Comparison of ENCODE assay signal across 29 cellular contexts in genomic region chr11:47375020-47375419, GRCh38. TPM values are rescaled to one million over a fixed set of nuclear protein-coding genes. Genes with fewer than 3 reads are reported as not detected.
DNase-seq lines count a peak whose midpoint lies in the region; ATAC-seq, FAIRE-seq and TF ChIP-seq lines count a peak whose summit lies in the region.
"Had no signal": no experiment of that assay in that cellular context is flagged by ENCODE, and none has a peak within 500 bp of the region (broad histone marks: within the 10 kb centered on the region; RNA-seq: fewer than 3 reads in every experiment).

No MANE protein-coding gene starts in this region.

- BruUV-seq in HepG2 (replicated peaks; lab: Mats Ljungman, UMichigan), result no TSS peak

- H3F3A ChIP-seq in neural progenitor cell (ENCODE audit: low read depth), result no peaks in the 10 kb centered on the region

- H3K36me3 Mint-ChIP-seq in activated B cell treated with CpG ODN at 0.5 μM for 24 hours (ENCODE audit: low read depth) (peaks cover 56% of the 10 kb centered on the region), neural progenitor cell (no peaks in the 10 kb centered on the region)
- H3K36me3 Mint-ChIP-seq: brain had no signal

- in situ Hi-C loops in HepG2 (cut with HindIII; ENCODE audit: extremely low pct_ligation_motif_present, low pct_unique_long_range_greater_than_20kb), result loop anchor here (10.0 kb wide), 1 partner anchor 80 kb away; no protein-coding TSS in a partner anchor

- H3K4me1 ChIP-seq in right lobe of liver (peaks cover 0 to 2% (median 0%) of the 10 kb centered on the region in 4 donors), HepG2 (ENCODE audit: insufficient read depth, low read length) (peaks cover 12% of the 10 kb centered on the region; the same call in 1 of the 2 replicates), neural progenitor cell (no peaks in the 10 kb centered on the region), upper lobe of left lung (peaks cover 5 to 11% (median 7%) of the 10 kb centered on the region in 4 donors)
- H3K4me1 ChIP-seq: tibial nerve had no signal

- TF ChIP-seq EP300 in HepG2 (IDR thresholded peaks at IDR 0.05; ENCODE audit: low read depth in 2 of 2, low read length in 2 of 2) (no peak), HepG2 (CRISPR knock-in tag; IDR thresholded peaks at IDR 0.05; ENCODE audit: borderline replicate concordance) (no peak), upper lobe of left lung (IDR thresholded peaks at IDR 0.05) (no peak)

- TF ChIP-seq CTCF in right lobe of liver (IDR thresholded peaks at IDR 0.05), result no peak
- no peak for TF ChIP-seq CTCF in HepG2 (CRISPR knock-in tag; IDR thresholded peaks at IDR 0.05)
- TF ChIP-seq CTCF in activated B cell treated with CpG ODN at 0.5 μM for 24 hours (IDR thresholded peaks at IDR 0.05), result no peak
- no peak for TF ChIP-seq CTCF in neural progenitor cell (IDR thresholded peaks at IDR 0.05)
- no peak for TF ChIP-seq CTCF in upper lobe of left lung (IDR thresholded peaks at IDR 0.05)
- no peak for TF ChIP-seq CTCF in GM10266 (IDR thresholded peaks at IDR 0.05; ENCODE audit: control insufficient read depth, insufficient read depth, low read depth, missing control alignments)

- H2AFZ ChIP-seq in HepG2 (ENCODE audit: low read length) (no peak overlapping the region), neural progenitor cell (replicated peaks) (no peak overlapping the region)

- H3K27ac Mint-ChIP-seq in activated B cell treated with CpG ODN at 0.5 μM for 24 hours (peak overlapping the region; percentile 70), neural progenitor cell (peak overlapping the region; percentile 18)
- H3K27ac Mint-ChIP-seq: brain, progenitor cell of endocrine pancreas had no signal

- TF ChIP-seq POLR2A in right lobe of liver (IDR thresholded peaks at IDR 0.05), result no peak
- TF ChIP-seq POLR2A in HepG2 (IDR thresholded peaks at IDR 0.05; ENCODE audit: insufficient read depth in 1 of 2, low read depth in 2 of 2, low read length in 2 of 2), result no peak
- no peak for TF ChIP-seq POLR2A in upper lobe of left lung (IDR thresholded peaks at IDR 0.05)

- WGBS in right lobe of liver (ENCODE audit: insufficient coverage, low coverage, low lambda C conversion rate, missing lambda C conversion rate), result 71% methylated on average over 5 of the region's 8 CpGs
- 55% methylated on average over 8 of the region's 8 CpGs for WGBS in HepG2 (ENCODE audit: low lambda C conversion rate)
- WGBS in upper lobe of left lung, 2 donors, result 75 to 84% methylated on average over 8 of the region's 8 CpGs

- FAIRE-seq in HepG2 (lab: Jason Lieb, UNC), result no peak
- FAIRE-seq: A549, K562 had no signal

- DNase-seq in right lobe of liver (peak in 1 of 3 donors; percentile 44), HepG2 (ENCODE audit: low spot score) (no peak), activated B cell treated with CpG ODN at 0.5 μM for 24 hours (no peak), neural progenitor cell (ENCODE audit: low spot score) (no peak), upper lobe of left lung (no peak), NAMALWA (ENCODE audit: low spot score) (no peak), GM10266 (ENCODE audit: extremely low spot score) (no peak)
- DNase-seq: activated naive CD4-positive, alpha-beta T cell; activated T-cell treated with anti-CD3 and anti-CD28 coated beads, Interleukin-2, amount 50 U/mL, for 4 hours; AML-193; GDM1; H9; NCI-H146; NCI-H446; OCI-M1 had no signal

- no peaks in the 10 kb centered on the region for H3K27me3 ChIP-seq in right lobe of liver
- peaks cover 2% of the 10 kb centered on the region in 2 experiments; a peak in 1 of 5 replicates for H3K27me3 ChIP-seq in HepG2 (ENCODE audit: control insufficient read depth in 1 of 2, insufficient read depth in 2 of 2, low read length in 2 of 2)
- no peaks in the 10 kb centered on the region for H3K27me3 ChIP-seq in neural progenitor cell
- no peaks in the 10 kb centered on the region for H3K27me3 ChIP-seq in upper lobe of left lung
- H3K27me3 ChIP-seq: tibial nerve had no signal

- H3K4me3 ChIP-seq in right lobe of liver, result peak overlapping the region in 2 of 3 donors; percentile 6 to 44
- no peak overlapping the region for H3K4me3 ChIP-seq in HepG2 (replicated peaks in 1 of 3; ENCODE audit: insufficient read depth in 1 of 3, low read depth in 2 of 3, low read length in 3 of 3)
- H3K4me3 ChIP-seq in neural progenitor cell, result no peak overlapping the region
- peak overlapping the region in 3 of 4 donors; percentile 40 to 48 (median 45) for H3K4me3 ChIP-seq in upper lobe of left lung
- H3K4me3 ChIP-seq: A549, K562, mucosa of descending colon had no signal

- no peak overlapping the region for H3K9ac ChIP-seq in HepG2 (ENCODE audit: insufficient read depth, low read depth, low read length)
- no peak overlapping the region for H3K9ac ChIP-seq in neural progenitor cell

- no peaks in the 10 kb centered on the region for H3K36me3 ChIP-seq in right lobe of liver
- no peaks in the 10 kb centered on the region for H3K36me3 ChIP-seq in HepG2 (replicated peaks in 1 of 2; ENCODE audit: control insufficient read depth in 1 of 2, insufficient read depth in 2 of 2, low read length in 2 of 2)
- H3K36me3 ChIP-seq in neural progenitor cell, result no peaks in the 10 kb centered on the region
- H3K36me3 ChIP-seq in upper lobe of left lung, result no peaks in the 10 kb centered on the region
- H3K36me3 ChIP-seq: tibial nerve had no signal

- POLR2A ChIA-PET in HepG2 (lab: Yijun Ruan, JAX) (no interaction called here), activated B cell treated with CpG ODN at 0.5 μM for 24 hours (lab: Charles Lee) (interaction anchor here (1.2 to 2.1 kb wide), 2 partner anchors 25 to 51 kb away, joined by 6 to 18 read pairs; partner anchors contain the start of gene PSMC3)

- TF ChIP-seq RAD21 in HepG2 (CRISPR knock-in tag; IDR thresholded peaks at IDR 0.05), result no peak

- peaks cover 47% of the 10 kb centered on the region for H3K4me1 Mint-ChIP-seq in activated B cell treated with CpG ODN at 0.5 μM for 24 hours
- H3K4me1 Mint-ChIP-seq in neural progenitor cell, result peaks cover 7% of the 10 kb centered on the region
- H3K4me1 Mint-ChIP-seq: brain, neural crest cell had no signal

- H3K4me2 ChIP-seq in HepG2 (ENCODE audit: low read depth, low read length) (no peak overlapping the region), neural progenitor cell (no peak overlapping the region)

- no peak overlapping the region for H3K27ac ChIP-seq in right lobe of liver
- no peak overlapping the region for H3K27ac ChIP-seq in HepG2 (ENCODE audit: extremely low read length, insufficient read depth, low read length)
- no peak overlapping the region for H3K27ac ChIP-seq in neural progenitor cell
- H3K27ac ChIP-seq in upper lobe of left lung, result peak overlapping the region in 3 of 4 donors; percentile 34 to 97 (median 93)

- no peaks in the 10 kb centered on the region for H3K9me3 ChIP-seq in right lobe of liver
- H3K9me3 ChIP-seq in HepG2 (ENCODE audit: low read length), result no peaks in the 10 kb centered on the region
- H3K9me3 ChIP-seq in neural progenitor cell (ENCODE audit: low read depth), result no peaks in the 10 kb centered on the region
- no peaks in the 10 kb centered on the region for H3K9me3 ChIP-seq in upper lobe of left lung
- H3K9me3 ChIP-seq: A549, Caco-2, mucosa of descending colon, tibial nerve had no signal

- intact Hi-C loops in right lobe of liver (cut with DNase I), result loop anchor here (5.0 to 10.0 kb wide), 2 partner anchors 50 to 77 kb away; partner anchors contain the start of gene PSMC3 (in 1 of the 2)
- intact Hi-C loops in HepG2 (cut with micrococcal nuclease; ENCODE audit: unreplicated experiment), result no loop called here
- intact Hi-C loops in activated B cell treated with CpG ODN at 0.5 μM for 24 hours (cut with micrococcal nuclease), result loop anchor here (5.0 kb wide), 1 partner anchor 177 kb away; the partner anchor contains the start of gene CELF1

- CTCF ChIA-PET in HepG2 (lab: Yijun Ruan, JAX; ENCODE audit: low intra/inter-chr PET ratio, low total read pairs), result interaction anchor here (3.0 kb wide), 1 partner anchor 32 kb away, joined by 35 read pairs; the partner anchor contains the start of gene SLC39A13
- CTCF ChIA-PET in activated B cell treated with CpG ODN at 0.5 μM for 24 hours (lab: Charles Lee), result interaction anchor here (2.0 to 4.1 kb wide), 4 partner anchors 18 to 36 kb away, joined by 22 to 67 read pairs (median 42); partner anchors contain the start of gene SLC39A13

- H3K9me3 Mint-ChIP-seq in activated B cell treated with CpG ODN at 0.5 μM for 24 hours (no peaks in the 10 kb centered on the region), neural progenitor cell (no peaks in the 10 kb centered on the region)
- H3K9me3 Mint-ChIP-seq: activated T-cell treated with anti-CD3 and anti-CD28 coated beads, Interleukin-2, amount 50 U/mL, for 4 hours; brain; H9; neural crest cell had no signal

- ATAC-seq in right lobe of liver (no peak), HepG2 (no peak), activated B cell treated with CpG ODN at 0.5 μM for 24 hours (ENCODE audit: low read depth) (no peak), upper lobe of left lung (ENCODE audit: low FRiP score in 2 of 2) (no peak), HG03097 (IDR thresholded peaks at IDR 0.05; ENCODE audit: low FRiP score, unreplicated experiment) (no peak)
- ATAC-seq: K562, mucosa of descending colon had no signal

- no peaks in the 10 kb centered on the region for H3K79me2 ChIP-seq in HepG2 (ENCODE audit: insufficient read depth, low read length)
- H3K79me2 ChIP-seq in neural progenitor cell (ENCODE audit: low read depth), result no peaks in the 10 kb centered on the region

- H4K20me1 ChIP-seq in HepG2 (ENCODE audit: insufficient read depth, low read length) (no peaks in the 10 kb centered on the region), neural progenitor cell (ENCODE audit: low read depth) (no peaks in the 10 kb centered on the region)

- H3K4me3 Mint-ChIP-seq in activated B cell treated with CpG ODN at 0.5 μM for 24 hours (peak overlapping the region; percentile 50), neural progenitor cell (no peak overlapping the region)
- H3K4me3 Mint-ChIP-seq: activated T-cell treated with anti-CD3 and anti-CD28 coated beads, Interleukin-2, amount 50 U/mL, for 4 hours; brain; H9; neural crest cell had no signal

- no peaks in the 10 kb centered on the region for H3K27me3 Mint-ChIP-seq in activated B cell treated with CpG ODN at 0.5 μM for 24 hours
- H3K27me3 Mint-ChIP-seq in neural progenitor cell (ENCODE audit: insufficient read depth, low read depth), result peaks cover 2% of the 10 kb centered on the region
- H3K27me3 Mint-ChIP-seq: progenitor cell of endocrine pancreas had no signal

RNA-seq across cellular contexts. Expression of gene SPI1, which starts 3.3 kb away (rescaled TPM):
- total RNA-seq in right lobe of liver (10 to 100 TPM in 3 of 6 experiments, 1 to 10 TPM in 3; 7.5 to 29.1 (median 10.1) TPM), HepG2 (2016; rRNA removed; fragmentation: Illumina TruSeq; extraction: Trizol) (not detected in 2 replicates), activated B cell treated with CpG ODN at 0.5 μM for 24 hours (63.9 and 68.8 TPM in 2 replicates), neural progenitor cell (ENCODE audit: low replicate concordance) (not detected in 2 replicates), upper lobe of left lung (100 to 1,000 TPM in 5 of 6 donors, 10 to 100 TPM in 1; 52.8 to 275 (median 179) TPM)
- not detected in 2 replicates for total RNA-seq in HepG2 (2016; cell fraction: cytosol; rRNA removed; fragmentation: Illumina TruSeq; extraction: Trizol; ENCODE audit: low read depth)
- not detected in 2 replicates for total RNA-seq in HepG2 (2016; cell fraction: insoluble cytoplasmic fraction; rRNA removed; fragmentation: Illumina TruSeq; extraction: Trizol)
- total RNA-seq in HepG2 (2016; cell fraction: membrane; rRNA removed; fragmentation: Illumina TruSeq; extraction: Trizol), result not detected in 2 replicates
- total RNA-seq in HepG2 (2016; cell fraction: nucleus; rRNA removed; fragmentation: Illumina TruSeq; extraction: Trizol), result not detected in 2 replicates
- polyA plus RNA-seq in HepG2 (2011; rRNA removed), result not detected in 2 replicates
- not detected in 2 replicates for polyA plus RNA-seq in HepG2 (2011; cell fraction: cytosol; rRNA removed)
- not detected in 2 replicates for polyA plus RNA-seq in HepG2 (2011; cell fraction: nucleus; rRNA removed)
- polyA plus RNA-seq in HepG2 (2012), result not detected in 2 replicates
- polyA plus RNA-seq in HepG2 (2016; cell fraction: cytosol; fragmentation: Illumina TruSeq; extraction: Trizol; ENCODE audit: low read depth), result not detected in 2 replicates
- polyA plus RNA-seq in HepG2 (2016; cell fraction: insoluble cytoplasmic fraction; fragmentation: Illumina TruSeq; extraction: Trizol; ENCODE audit: low read depth), result not detected in 2 replicates
- not detected in 2 replicates for polyA plus RNA-seq in HepG2 (2016; cell fraction: membrane; fragmentation: Illumina TruSeq; extraction: Trizol; ENCODE audit: low read depth)
- not detected in 2 replicates for polyA plus RNA-seq in HepG2 (2016; cell fraction: nucleus; fragmentation: Illumina TruSeq; extraction: Trizol; ENCODE audit: insufficient read depth, low read depth)
- 0.61 and 0.70 TPM in 2 replicates for polyA minus RNA-seq in HepG2 (2011; rRNA and poly(A)+ RNA removed; ENCODE audit: low replicate concordance)
- polyA minus RNA-seq in HepG2 (2011; cell fraction: cytosol; rRNA and poly(A)+ RNA removed), result not detected in 2 replicates
- polyA minus RNA-seq in HepG2 (2011; cell fraction: nucleus; rRNA and poly(A)+ RNA removed), result not detected in 2 replicates
- total RNA-seq: activated CD8-positive, alpha-beta memory T cell treated with anti-CD3 and anti-CD28 coated beads for 36 hours; Caco-2; chondrocyte; glomerular endothelial cell; H9; MCF 10A; neural crest cell; progenitor cell of endocrine pancreas; T-helper 2 cell treated with Interferon-gamma antibody and Interleukin-4, amounts not matched to agents 100 ng/mL and 5 ng/mL, for 36 hours had no signal

RNA-seq across cellular contexts. Expression of gene MYBPC3, which starts 22.5 kb away (rescaled TPM):
- under 1 TPM in 5 of 6 experiments, not detected in 1; 0.04 to 0.24 (median 0.13) TPM for total RNA-seq in right lobe of liver
- not detected in 2 replicates for total RNA-seq in HepG2 (2016; rRNA removed; fragmentation: Illumina TruSeq; extraction: Trizol)
- not detected in 2 replicates for total RNA-seq in HepG2 (2016; cell fraction: cytosol; rRNA removed; fragmentation: Illumina TruSeq; extraction: Trizol; ENCODE audit: low read depth)
- total RNA-seq in HepG2 (2016; cell fraction: insoluble cytoplasmic fraction; rRNA removed; fragmentation: Illumina TruSeq; extraction: Trizol), result not detected in 2 replicates
- not detected in 2 replicates for total RNA-seq in HepG2 (2016; cell fraction: membrane; rRNA removed; fragmentation: Illumina TruSeq; extraction: Trizol)
- not detected in 2 replicates for total RNA-seq in HepG2 (2016; cell fraction: nucleus; rRNA removed; fragmentation: Illumina TruSeq; extraction: Trizol)
- 0.01 TPM in 1 of 2 replicates, not detected in the other for polyA plus RNA-seq in HepG2 (2011; rRNA removed)
- not detected in 2 replicates for polyA plus RNA-seq in HepG2 (2011; cell fraction: cytosol; rRNA removed)
- not detected in 2 replicates for polyA plus RNA-seq in HepG2 (2011; cell fraction: nucleus; rRNA removed)
- polyA plus RNA-seq in HepG2 (2012), result not detected in 2 replicates
- polyA plus RNA-seq in HepG2 (2016; cell fraction: cytosol; fragmentation: Illumina TruSeq; extraction: Trizol; ENCODE audit: low read depth), result not detected in 2 replicates
- not detected in 2 replicates for polyA plus RNA-seq in HepG2 (2016; cell fraction: insoluble cytoplasmic fraction; fragmentation: Illumina TruSeq; extraction: Trizol; ENCODE audit: low read depth)
- polyA plus RNA-seq in HepG2 (2016; cell fraction: membrane; fragmentation: Illumina TruSeq; extraction: Trizol; ENCODE audit: low read depth), result not detected in 2 replicates
- not detected in 2 replicates for polyA plus RNA-seq in HepG2 (2016; cell fraction: nucleus; fragmentation: Illumina TruSeq; extraction: Trizol; ENCODE audit: insufficient read depth, low read depth)
- polyA minus RNA-seq in HepG2 (2011; rRNA and poly(A)+ RNA removed; ENCODE audit: low replicate concordance), result not detected in 2 replicates
- not detected in 2 replicates for polyA minus RNA-seq in HepG2 (2011; cell fraction: cytosol; rRNA and poly(A)+ RNA removed)
- polyA minus RNA-seq in HepG2 (2011; cell fraction: nucleus; rRNA and poly(A)+ RNA removed), result not detected in 2 replicates
- 0.46 and 0.69 TPM in 2 replicates for total RNA-seq in activated B cell treated with CpG ODN at 0.5 μM for 24 hours
- total RNA-seq in neural progenitor cell (ENCODE audit: low replicate concordance), result 0.06 and 0.12 TPM in 2 replicates
- total RNA-seq in upper lobe of left lung, result 1 to 10 TPM in 3 of 6 donors, under 1 TPM in 2, not detected in 1; 0.61 to 1.8 (median 1.0) TPM
- total RNA-seq: activated CD8-positive, alpha-beta memory T cell treated with anti-CD3 and anti-CD28 coated beads for 36 hours; activated T-cell treated with anti-CD3 and anti-CD28 coated beads, Interleukin-2, amount 50 U/mL, for 4 hours; Caco-2; chondrocyte; glomerular endothelial cell; H9; K562; MCF 10A; neural crest cell; T-helper 2 cell treated with Interferon-gamma antibody and Interleukin-4, amounts not matched to agents 100 ng/mL and 5 ng/mL, for 36 hours had no signal

RNA-seq across cellular contexts. Expression of gene SLC39A13, which starts 33.4 kb away (rescaled TPM):
- 10 to 100 TPM in 5 of 6 experiments, 1 to 10 TPM in 1; 9.8 to 21.2 (median 13.1) TPM for total RNA-seq in right lobe of liver
- total RNA-seq in HepG2 (2016; rRNA removed; fragmentation: Illumina TruSeq; extraction: Trizol), result 7.2 and 15.3 TPM in 2 replicates
- total RNA-seq in HepG2 (2016; cell fraction: cytosol; rRNA removed; fragmentation: Illumina TruSeq; extraction: Trizol; ENCODE audit: low read depth), result 5.8 and 6.7 TPM in 2 replicates
- 5.9 and 15.1 TPM in 2 replicates for total RNA-seq in HepG2 (2016; cell fraction: insoluble cytoplasmic fraction; rRNA removed; fragmentation: Illumina TruSeq; extraction: Trizol)
- 12.4 and 12.8 TPM in 2 replicates for total RNA-seq in HepG2 (2016; cell fraction: membrane; rRNA removed; fragmentation: Illumina TruSeq; extraction: Trizol)
- total RNA-seq in HepG2 (2016; cell fraction: nucleus; rRNA removed; fragmentation: Illumina TruSeq; extraction: Trizol), result 13.7 and 15.1 TPM in 2 replicates
- polyA plus RNA-seq in HepG2 (2011; rRNA removed), result 30.5 and 40.7 TPM in 2 replicates
- 23.0 and 34.8 TPM in 2 replicates for polyA plus RNA-seq in HepG2 (2011; cell fraction: cytosol; rRNA removed)
- polyA plus RNA-seq in HepG2 (2011; cell fraction: nucleus; rRNA removed), result 143 and 176 TPM in 2 replicates
- 13.2 and 20.5 TPM in 2 replicates for polyA plus RNA-seq in HepG2 (2012)
- 9.4 and 9.7 TPM in 2 replicates for polyA plus RNA-seq in HepG2 (2016; cell fraction: cytosol; fragmentation: Illumina TruSeq; extraction: Trizol; ENCODE audit: low read depth)
- 6.9 and 7.7 TPM in 2 replicates for polyA plus RNA-seq in HepG2 (2016; cell fraction: insoluble cytoplasmic fraction; fragmentation: Illumina TruSeq; extraction: Trizol; ENCODE audit: low read depth)
- polyA plus RNA-seq in HepG2 (2016; cell fraction: membrane; fragmentation: Illumina TruSeq; extraction: Trizol; ENCODE audit: low read depth), result 11.6 and 15.3 TPM in 2 replicates
- polyA plus RNA-seq in HepG2 (2016; cell fraction: nucleus; fragmentation: Illumina TruSeq; extraction: Trizol; ENCODE audit: insufficient read depth, low read depth), result 31.2 and 34.6 TPM in 2 replicates
- polyA minus RNA-seq in HepG2 (2011; rRNA and poly(A)+ RNA removed; ENCODE audit: low replicate concordance), result 14.8 and 27.8 TPM in 2 replicates
- 8.2 and 8.5 TPM in 2 replicates for polyA minus RNA-seq in HepG2 (2011; cell fraction: cytosol; rRNA and poly(A)+ RNA removed)
- 15.2 and 17.7 TPM in 2 replicates for polyA minus RNA-seq in HepG2 (2011; cell fraction: nucleus; rRNA and poly(A)+ RNA removed)
- total RNA-seq in activated B cell treated with CpG ODN at 0.5 μM for 24 hours, result 27.5 and 28.2 TPM in 2 replicates
- total RNA-seq in neural progenitor cell (ENCODE audit: low replicate concordance), result 11.3 and 36.4 TPM in 2 replicates
- total RNA-seq in upper lobe of left lung, result 10 to 100 TPM; 47.9 to 98.8 (median 62.8) TPM

RNA-seq across cellular contexts. Expression of gene PSMC3, which starts 51.2 kb away (rescaled TPM):
- total RNA-seq in right lobe of liver (10 to 100 TPM; 52.5 to 98.1 (median 63.3) TPM), HepG2 (2016; rRNA removed; fragmentation: Illumina TruSeq; extraction: Trizol) (214 and 279 TPM in 2 replicates), activated B cell treated with CpG ODN at 0.5 μM for 24 hours (101 and 126 TPM in 2 replicates), neural progenitor cell (ENCODE audit: low replicate concordance) (126 and 175 TPM in 2 replicates), upper lobe of left lung (100 to 1,000 TPM in 3 of 6 donors, 10 to 100 TPM in 3; 70.1 to 116 (median 99.8) TPM)
- total RNA-seq in HepG2 (2016; cell fraction: cytosol; rRNA removed; fragmentation: Illumina TruSeq; extraction: Trizol; ENCODE audit: low read depth), result 50.9 and 53.3 TPM in 2 replicates
- 219 and 288 TPM in 2 replicates for total RNA-seq in HepG2 (2016; cell fraction: insoluble cytoplasmic fraction; rRNA removed; fragmentation: Illumina TruSeq; extraction: Trizol)
- 67.5 and 75.1 TPM in 2 replicates for total RNA-seq in HepG2 (2016; cell fraction: membrane; rRNA removed; fragmentation: Illumina TruSeq; extraction: Trizol)
- total RNA-seq in HepG2 (2016; cell fraction: nucleus; rRNA removed; fragmentation: Illumina TruSeq; extraction: Trizol), result 86.3 and 92.9 TPM in 2 replicates
- 66.7 and 75.8 TPM in 2 replicates for polyA plus RNA-seq in HepG2 (2011; rRNA removed)
- 95.2 and 102 TPM in 2 replicates for polyA plus RNA-seq in HepG2 (2011; cell fraction: cytosol; rRNA removed)
- 41.7 and 44.9 TPM in 2 replicates for polyA plus RNA-seq in HepG2 (2011; cell fraction: nucleus; rRNA removed)
- polyA plus RNA-seq in HepG2 (2012), result 71.8 and 98.0 TPM in 2 replicates
- polyA plus RNA-seq in HepG2 (2016; cell fraction: cytosol; fragmentation: Illumina TruSeq; extraction: Trizol; ENCODE audit: low read depth), result 52.7 and 54.7 TPM in 2 replicates
- 298 and 314 TPM in 2 replicates for polyA plus RNA-seq in HepG2 (2016; cell fraction: insoluble cytoplasmic fraction; fragmentation: Illumina TruSeq; extraction: Trizol; ENCODE audit: low read depth)
- 58.7 and 63.6 TPM in 2 replicates for polyA plus RNA-seq in HepG2 (2016; cell fraction: membrane; fragmentation: Illumina TruSeq; extraction: Trizol; ENCODE audit: low read depth)
- polyA plus RNA-seq in HepG2 (2016; cell fraction: nucleus; fragmentation: Illumina TruSeq; extraction: Trizol; ENCODE audit: insufficient read depth, low read depth), result 117 and 127 TPM in 2 replicates
- polyA minus RNA-seq in HepG2 (2011; rRNA and poly(A)+ RNA removed; ENCODE audit: low replicate concordance), result 52.6 and 310 TPM in 2 replicates
- polyA minus RNA-seq in HepG2 (2011; cell fraction: cytosol; rRNA and poly(A)+ RNA removed), result 39.1 and 44.3 TPM in 2 replicates
- polyA minus RNA-seq in HepG2 (2011; cell fraction: nucleus; rRNA and poly(A)+ RNA removed), result 51.1 and 58.3 TPM in 2 replicates

Comparison
In these comparisons a context has a peak if more than half of its experiments do, and no peak if none do; other contexts are left out.
1. H3K4me3 ChIP-seq: peak in right lobe of liver (2 of 3) and upper lobe of left lung (3 of 4); none in HepG2 (0 of 3) and neural progenitor cell (single experiment).
2. H3K27ac ChIP-seq: peak in upper lobe of left lung (3 of 4); none in right lobe of liver (0 of 3), HepG2 (single experiment) and neural progenitor cell (single experiment).